In the genomic region with DNA sequence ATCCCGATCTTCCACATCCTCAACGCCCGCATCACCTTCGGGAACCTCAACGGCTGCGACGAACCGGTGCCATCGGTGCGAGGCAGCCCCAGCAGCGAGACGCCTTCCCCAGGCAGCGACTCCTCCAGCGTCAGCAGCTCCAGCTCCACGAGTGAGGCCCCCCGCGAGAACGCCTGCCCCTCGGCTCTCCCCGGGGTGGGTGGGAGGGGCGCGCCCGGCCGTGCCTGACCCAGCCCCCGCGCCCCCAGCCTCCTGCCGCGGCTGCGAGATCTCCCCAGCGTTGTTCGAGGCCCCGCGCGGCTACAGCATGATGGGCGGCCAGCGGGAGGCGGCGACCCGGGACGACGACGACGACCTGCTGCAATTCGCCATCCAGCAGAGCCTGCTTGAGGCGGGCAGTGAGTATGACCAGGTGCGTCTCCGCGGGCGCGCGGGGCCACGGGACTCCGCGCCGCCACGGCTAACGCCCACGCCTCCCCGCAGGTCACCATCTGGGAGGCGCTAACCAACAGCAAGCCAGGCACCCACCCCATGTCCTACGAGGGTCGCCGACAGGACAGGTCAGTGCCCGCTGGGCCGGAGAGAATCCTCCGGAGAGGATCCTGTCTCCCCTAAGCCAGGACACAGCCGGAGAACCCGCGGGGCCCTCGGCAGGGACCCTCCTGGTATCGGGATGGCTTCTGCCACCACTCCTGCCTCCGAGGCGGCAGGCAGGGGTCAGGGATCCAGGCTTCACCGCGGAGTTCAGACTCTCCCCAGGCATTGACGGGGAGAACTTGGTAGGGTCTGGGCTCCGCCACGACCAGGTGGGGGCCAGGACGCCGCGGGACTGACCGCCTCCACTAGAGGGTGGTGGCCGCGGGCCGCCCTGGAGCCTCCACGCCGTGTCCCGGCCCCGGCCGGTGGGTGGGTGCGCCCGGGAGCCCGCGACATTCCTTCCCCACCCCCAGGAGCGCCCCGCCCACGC, we compare ENCODE assay signal across 10 cellular contexts. TPM values are rescaled to one million over a fixed set of nuclear protein-coding genes. Genes with fewer than 3 reads are reported as not detected.
DNase-seq lines count a peak whose midpoint lies in the region; ATAC-seq, FAIRE-seq and TF ChIP-seq lines count a peak whose summit lies in the region.
"Had no signal": no experiment of that assay in that cellular context is flagged by ENCODE, and none has a peak within 500 bp of the region (broad histone marks: within the 10 kb centered on the region; RNA-seq: fewer than 3 reads in every experiment).

No MANE protein-coding gene starts in this region.

- H2BK15ac ChIP-seq in H1 (ENCODE audit: low read length), result 0 out of 2 replicates have a peak overlapping the region, but pooled peaks have one; percentile 16

- H2AK5ac ChIP-seq in H1 (ENCODE audit: low read depth, low read length), result no peak overlapping the region

- H2BK20ac ChIP-seq in H1 (ENCODE audit: low read length), result no peak overlapping the region

- peaks cover 56% of the 10 kb centered on the region for H4K20me1 ChIP-seq in BLaER1
- peaks cover 4 to 5% of the 10 kb centered on the region in 2 experiments for H4K20me1 ChIP-seq in H1 (replicated peaks in 1 of 2; ENCODE audit: control insufficient read depth in 1 of 2, insufficient read depth in 2 of 2, low read length in 2 of 2)

- H3K27ac ChIP-seq in BLaER1 (peak overlapping the region; percentile 44; the same call in 1 of the 2 replicates), HUES64 (ENCODE audit: low read depth, low read length) (no peak overlapping the region), H1 (ENCODE audit: low read depth, low read length) (no peak overlapping the region), psoas muscle (peak overlapping the region; percentile 69)

- H3K36me3 ChIP-seq in BLaER1, result peaks cover 52% of the 10 kb centered on the region
- H3K36me3 ChIP-seq in HUES64 (ENCODE audit: insufficient read depth, low read length), result no peaks in the 10 kb centered on the region
- H3K36me3 ChIP-seq in H1 (ENCODE audit: control insufficient read depth in 2 of 4, insufficient read depth in 4 of 4, low read length in 3 of 4), result peaks cover 0 to 7% (median 0%) of the 10 kb centered on the region in 4 experiments; a peak in 1 of 8 replicates
- peaks cover 0 to 17% of the 10 kb centered on the region in 2 donors for H3K36me3 ChIP-seq in psoas muscle (ENCODE audit: insufficient read depth in 1 of 2, low read depth in 1 of 2)

- H3K9me3 Mint-ChIP-seq in nephron progenitor cell, result no peaks in the 10 kb centered on the region
- H3K9me3 Mint-ChIP-seq in activated CD4-positive, alpha-beta T cell treated with anti-CD3 and anti-CD28 coated beads for 36 hours (ENCODE audit: low read depth), result no peaks in the 10 kb centered on the region

- peaks cover 42% of the 10 kb centered on the region for H3K27me3 Mint-ChIP-seq in nephron progenitor cell (ENCODE audit: low read depth, poor library complexity)
- H3K27me3 Mint-ChIP-seq in activated CD4-positive, alpha-beta T cell treated with anti-CD3 and anti-CD28 coated beads for 36 hours, result peaks cover 2% of the 10 kb centered on the region

- CTCF ChIA-PET in H1 (lab: Charles Lee; ENCODE audit: partially characterized antibody), result interaction anchor here (0.7 to 13.1 kb wide), 14 partner anchors 8 to 153 kb away, joined by 3 to 193 read pairs (median 5); partner anchors contain the start of genes ABHD15, ANKRD13B and TP53I13
- CTCF ChIA-PET in activated CD4-positive, alpha-beta T cell treated with anti-CD3 and anti-CD28 coated beads for 36 hours (lab: Charles Lee), result interaction anchor here (0.6 to 3.8 kb wide), 19 partner anchors 12 to 467 kb away, joined by 3 to 26 read pairs (median 4); partner anchors contain the start of gene ANKRD13B

- no peak overlapping the region for H2BK120ac ChIP-seq in H1 (replicated peaks; ENCODE audit: low read depth, low read length)

- no peaks in the 10 kb centered on the region for H3K79me2 ChIP-seq in H1 (ENCODE audit: control insufficient read depth in 1 of 2, insufficient read depth in 2 of 2, low read length in 2 of 2)

- H3K9ac ChIP-seq in BLaER1 (no peak overlapping the region), HUES64 (ENCODE audit: low read depth, low read length) (no peak overlapping the region), H1 (replicated peaks in 1 of 4; ENCODE audit: extremely low read depth in 1 of 4, low read depth in 3 of 4, low read length in 3 of 4) (no peak overlapping the region)

- H3K36me3 Mint-ChIP-seq in nephron progenitor cell (ENCODE audit: low read depth), result no peaks in the 10 kb centered on the region
- H3K36me3 Mint-ChIP-seq in activated CD4-positive, alpha-beta T cell treated with anti-CD3 and anti-CD28 coated beads for 36 hours (ENCODE audit: low read depth), result peaks cover 2% of the 10 kb centered on the region

- H4K5ac ChIP-seq in H1 (ENCODE audit: insufficient read length, low read depth, low read length), result no peak overlapping the region

- H3K4me3 Mint-ChIP-seq in nephron progenitor cell, result no peak overlapping the region
- no peak overlapping the region for H3K4me3 Mint-ChIP-seq in activated CD4-positive, alpha-beta T cell treated with anti-CD3 and anti-CD28 coated beads for 36 hours

- no peak for FAIRE-seq in H1 (lab: Jason Lieb, UNC)

- ATAC-seq in psoas muscle (peak in 1 of 4 donors; percentile 0), HG03439 (IDR thresholded peaks at IDR 0.05; ENCODE audit: unreplicated experiment) (no peak)
- ATAC-seq in activated CD4-positive, alpha-beta T cell treated with anti-CD3 and anti-CD28 coated beads for 36 hours, result no peak
- ATAC-seq: HCT116 had no signal

- peak overlapping the region; percentile 62 for H4K8ac ChIP-seq in H1 (ENCODE audit: extremely low read depth, insufficient read depth, low read length)

- no peak overlapping the region for H3K27ac Mint-ChIP-seq in nephron progenitor cell
- H3K27ac Mint-ChIP-seq in activated CD4-positive, alpha-beta T cell treated with anti-CD3 and anti-CD28 coated beads for 36 hours, result no peak overlapping the region

- no peak overlapping the region for H3K14ac ChIP-seq in H1 (ENCODE audit: insufficient read length)

- H2AFZ ChIP-seq in H1 (ENCODE audit: low read length), result no peak overlapping the region

- peak overlapping the region; percentile 19 for H3K4ac ChIP-seq in H1 (replicated peaks; ENCODE audit: insufficient read length, low read depth, low read length)

- WGBS in HUES64, result 86% methylated on average over 97 of the region's 97 CpGs
- 78% methylated on average over 28 of the region's 97 CpGs; no CpG with 5 or more reads in 1 of the 2 experiments for WGBS in H1 (ENCODE audit: extremely low coverage in 1 of 2, insufficient coverage in 1 of 2, insufficient read length in 1 of 2, insufficient replicate concordance in 2 of 2, low coverage in 1 of 2, low lambda C conversion rate in 2 of 2, missing lambda C conversion rate in 1 of 2), 2 experiments
- WGBS in psoas muscle, 3 donors, result 60 to 71% (median 62%) methylated on average over 79 to 97 of the region's 97 CpGs

- H3K4me1 Mint-ChIP-seq in nephron progenitor cell, result peaks cover 33% of the 10 kb centered on the region
- peaks cover 38% of the 10 kb centered on the region for H3K4me1 Mint-ChIP-seq in activated CD4-positive, alpha-beta T cell treated with anti-CD3 and anti-CD28 coated beads for 36 hours

- H3K27me3 ChIP-seq in BLaER1 (peaks cover 22% of the 10 kb centered on the region), HUES64 (ENCODE audit: insufficient read depth, low read length) (peaks cover 51% of the 10 kb centered on the region), H1 (replicated peaks in 1 of 4; ENCODE audit: control insufficient read depth in 3 of 4, extremely low read depth in 1 of 4, insufficient read depth in 3 of 4, low read length in 3 of 4) (peaks cover 17 to 42% (median 34%) of the 10 kb centered on the region in 4 experiments), psoas muscle (ENCODE audit: insufficient read depth in 3 of 3, low read length in 2 of 3) (no peaks in the 10 kb centered on the region)

- H3K4me1 ChIP-seq in BLaER1 (peaks cover 75% of the 10 kb centered on the region), HUES64 (ENCODE audit: insufficient read depth, low read length) (peaks cover 19% of the 10 kb centered on the region), H1 (replicated peaks in 1 of 4; ENCODE audit: control insufficient read depth in 3 of 4, insufficient read depth in 4 of 4, low read length in 3 of 4) (peaks cover 10 to 32% (median 28%) of the 10 kb centered on the region in 4 experiments), psoas muscle (peaks cover 53% of the 10 kb centered on the region)

- H3K9me3 ChIP-seq in BLaER1 (no peaks in the 10 kb centered on the region), HUES64 (ENCODE audit: insufficient read depth, low read depth, low read length) (no peaks in the 10 kb centered on the region), H1 (ENCODE audit: insufficient read depth in 2 of 2, low read depth in 1 of 2, low read length in 1 of 2) (peaks cover 0 to 11% of the 10 kb centered on the region in 2 experiments; a peak in 1 of 4 replicates), psoas muscle (no peaks in the 10 kb centered on the region)

- no peak for DNase-seq in H1 (ENCODE audit: low read depth in 1 of 2, low spot score in 2 of 2)
- DNase-seq in psoas muscle, result peak in 1 of 2 donors; percentile 68
- no peak for DNase-seq in OCI-M1 (lab: John Stamatoyannopoulos, UW)
- no peak for DNase-seq in nephron progenitor cell
- no peak for DNase-seq in activated CD4-positive, alpha-beta T cell treated with anti-CD3 and anti-CD28 coated beads for 36 hours
- DNase-seq: NCI-H1105 treated with DMSO at 0.1 percent for 48 hours had no signal

- TF ChIP-seq RAD21 in H1 (IDR thresholded peaks at IDR 0.05 in 1 of 2, conservative IDR thresholded peaks at IDR 0.05 in 1 of 2; ENCODE audit: low read depth in 2 of 2, low read length in 2 of 2), result no peak

- intact Hi-C loops in psoas muscle (cut with DNase I), result no loop called here
- intact Hi-C loops in activated CD4-positive, alpha-beta T cell treated with anti-CD3 and anti-CD28 coated beads for 36 hours (cut with DNase I, micrococcal nuclease), result loop anchor here (1.0 to 10.0 kb wide), 3 partner anchors 32 to 888 kb away; partner anchors contain the start of genes NEK8 (in 1 of the 2), TLCD1 (in 1 of the 2) and TP53I13 (in 1 of the 2)

- no peak overlapping the region for H2BK12ac ChIP-seq in H1 (ENCODE audit: low read depth, low read length)

- H4K91ac ChIP-seq in H1 (replicated peaks; ENCODE audit: insufficient read length, low read length), result no peak overlapping the region

- H3K56ac ChIP-seq in H1 (replicated peaks; ENCODE audit: insufficient read length, low read depth, low read length), result no peak overlapping the region

- TF ChIP-seq CTCF in H1 (IDR thresholded peaks at IDR 0.05; ENCODE audit: control extremely low read depth in 1 of 3, insufficient read depth in 1 of 3, low read depth in 1 of 3, low read length in 3 of 3) (peak in 1 of 3 experiments; percentile 25; a peak in 2 of 4 replicates), psoas muscle (IDR thresholded peaks at IDR 0.05) (no peak), nephron progenitor cell (IDR thresholded peaks at IDR 0.05) (no peak)

- no peak overlapping the region for H3K23ac ChIP-seq in H1 (ENCODE audit: insufficient read length)

- H3K79me1 ChIP-seq in H1 (ENCODE audit: low read depth, low read length), result peaks cover 2% of the 10 kb centered on the region; the same call in 1 of the 2 replicates

- TF ChIP-seq EP300 in H1 (IDR thresholded peaks at IDR 0.05; ENCODE audit: borderline replicate concordance in 1 of 2, low read depth in 2 of 2, low read length in 2 of 2), result no peak

- H3K4me3 ChIP-seq in BLaER1, result peak overlapping the region; percentile 36; the same call in 1 of the 2 replicates
- peak overlapping the region; percentile 44; the same call in 1 of the 2 replicates for H3K4me3 ChIP-seq in HUES64 (ENCODE audit: low read length)
- H3K4me3 ChIP-seq in H1 (ENCODE audit: extremely low read depth in 1 of 4, insufficient read depth in 2 of 4, low read depth in 3 of 4, low read length in 4 of 4), result peak overlapping the region in 1 of 4 experiments; percentile 55; a peak in 2 of 8 replicates
- H3K4me3 ChIP-seq in psoas muscle, result peak overlapping the region; percentile 40

- TF ChIP-seq POLR2A in H1 (IDR thresholded peaks at IDR 0.05; ENCODE audit: control extremely low read depth in 1 of 2, low read depth in 2 of 2, low read length in 2 of 2), result no peak

- H2BK5ac ChIP-seq in H1 (ENCODE audit: low read depth, low read length), result no peak overlapping the region

- peaks cover 13% of the 10 kb centered on the region for H3K23me2 ChIP-seq in H1 (ENCODE audit: low read depth, low read length)

- no peak overlapping the region; the same call in 1 of the 2 replicates for H3K18ac ChIP-seq in H1 (ENCODE audit: extremely low read depth, low read length)

- H3K4me2 ChIP-seq in BLaER1 (peak overlapping the region; percentile 99), H1 (ENCODE audit: insufficient read depth in 1 of 2, low read depth in 2 of 2, low read length in 2 of 2) (peak overlapping the region; percentile 46 to 75; a peak in 3 of 4 replicates)

- POLR2A ChIA-PET in H1 (lab: Charles Lee; ENCODE audit: partially characterized antibody), result interaction anchor here (1.3 to 1.6 kb wide), 2 partner anchors 20 to 21 kb away, joined by 3 to 4 read pairs; no protein-coding TSS in a partner anchor
- POLR2A ChIA-PET in activated CD4-positive, alpha-beta T cell treated with anti-CD3 and anti-CD28 coated beads for 36 hours (lab: Charles Lee), result interaction anchor here (0.9 to 1.3 kb wide), 2 partner anchors 20 to 149 kb away, joined by 3 read pairs; no protein-coding TSS in a partner anchor

RNA-seq across cellular contexts. Expression of gene CORO6, which starts 10.0 kb away (rescaled TPM):
- 1.1 TPM for polyA plus RNA-seq in HUES64 (2013, experiment 1 of 2)
- polyA plus RNA-seq in HUES64 (2013, experiment 2 of 2), result 2.1 TPM
- 2.1 and 2.5 TPM in 2 replicates for total RNA-seq in H1 (2021; fragmentation: NEBNext Ultra II Directional; extraction: Animal tissue kit (Norgen Biotek cat#: 25700))
- 8.6 and 13.3 TPM in 2 replicates for polyA plus RNA-seq in H1 (2011; rRNA removed)
- polyA plus RNA-seq in H1 (2011; cell fraction: cytosol; rRNA removed), result 10.9 TPM
- polyA plus RNA-seq in H1 (2011; cell fraction: nucleus; rRNA removed), result 106 TPM
- 3.1 to 6.2 TPM (median 5.5 TPM) in 4 replicates for polyA plus RNA-seq in H1 (2012, experiment 1 of 2)
- 3.1 TPM for polyA plus RNA-seq in H1 (2012, experiment 2 of 2)
- polyA plus RNA-seq in H1 (2013, experiment 1 of 2), result 3.6 TPM
- 3.3 TPM for polyA plus RNA-seq in H1 (2013, experiment 2 of 2)
- polyA minus RNA-seq in H1 (2011; rRNA and poly(A)+ RNA removed), result 7.3 and 10.4 TPM in 2 replicates
- polyA minus RNA-seq in H1 (2011; cell fraction: cytosol; rRNA and poly(A)+ RNA removed), result 3.2 TPM
- 10.5 TPM for polyA minus RNA-seq in H1 (2011; cell fraction: nucleus; rRNA and poly(A)+ RNA removed)
- 100 to 1,000 TPM; 478 to 710 (median 557) TPM for total RNA-seq in psoas muscle
- polyA plus RNA-seq in psoas muscle, result 100 to 1,000 TPM; 182 to 495 (median 236) TPM
- 10 to 100 TPM; 13.9 to 14.2 TPM for total RNA-seq in activated CD4-positive, alpha-beta T cell treated with anti-CD3 and anti-CD28 coated beads for 36 hours

RNA-seq across cellular contexts. Expression of gene ANKRD13B, which starts 19.8 kb away (rescaled TPM):
- polyA plus RNA-seq in HUES64 (2013, experiment 1 of 2), result 12.1 TPM
- polyA plus RNA-seq in HUES64 (2013, experiment 2 of 2), result 12.9 TPM
- total RNA-seq in H1 (2021; fragmentation: NEBNext Ultra II Directional; extraction: Animal tissue kit (Norgen Biotek cat#: 25700)), result 41.0 and 48.5 TPM in 2 replicates
- polyA plus RNA-seq in H1 (2011; rRNA removed) (16.4 and 30.3 TPM in 2 replicates), psoas muscle (10 to 100 TPM in 1 of 3 donors, 1 to 10 TPM in 2; 5.4 to 10.7 (median 9.7) TPM)
- polyA plus RNA-seq in H1 (2011; cell fraction: cytosol; rRNA removed), result 17.6 TPM
- polyA plus RNA-seq in H1 (2011; cell fraction: nucleus; rRNA removed), result 167 TPM
- polyA plus RNA-seq in H1 (2012, experiment 1 of 2), result 25.6 to 40.3 TPM (median 33.5 TPM) in 4 replicates
- polyA plus RNA-seq in H1 (2012, experiment 2 of 2), result 22.3 TPM
- polyA plus RNA-seq in H1 (2013, experiment 1 of 2), result 21.9 TPM
- 20.2 TPM for polyA plus RNA-seq in H1 (2013, experiment 2 of 2)
- 7.7 and 13.1 TPM in 2 replicates for polyA minus RNA-seq in H1 (2011; rRNA and poly(A)+ RNA removed)
- 22.4 TPM for polyA minus RNA-seq in H1 (2011; cell fraction: cytosol; rRNA and poly(A)+ RNA removed)
- polyA minus RNA-seq in H1 (2011; cell fraction: nucleus; rRNA and poly(A)+ RNA removed), result 33.4 TPM
- total RNA-seq in psoas muscle, result 10 to 100 TPM in 1 of 4 donors, 1 to 10 TPM in 3; 6.4 to 14.8 (median 6.8) TPM
- total RNA-seq in activated CD4-positive, alpha-beta T cell treated with anti-CD3 and anti-CD28 coated beads for 36 hours, result 10 to 100 TPM; 17.3 to 20.2 TPM

RNA-seq across cellular contexts. Expression of gene GIT1, which starts 23.2 kb away (rescaled TPM):
- polyA plus RNA-seq in HUES64 (2013, experiment 1 of 2), result 32.9 TPM
- 36.4 TPM for polyA plus RNA-seq in HUES64 (2013, experiment 2 of 2)
- 60.6 and 62.4 TPM in 2 replicates for total RNA-seq in H1 (2021; fragmentation: NEBNext Ultra II Directional; extraction: Animal tissue kit (Norgen Biotek cat#: 25700))
- polyA plus RNA-seq in H1 (2011; rRNA removed) (63.0 and 80.7 TPM in 2 replicates), psoas muscle (10 to 100 TPM; 24.3 to 46.0 (median 35.2) TPM)
- polyA plus RNA-seq in H1 (2011; cell fraction: cytosol; rRNA removed), result 43.3 TPM
- polyA plus RNA-seq in H1 (2011; cell fraction: nucleus; rRNA removed), result 93.3 TPM
- 36.7 to 55.7 TPM (median 48.9 TPM) in 4 replicates for polyA plus RNA-seq in H1 (2012, experiment 1 of 2)
- polyA plus RNA-seq in H1 (2012, experiment 2 of 2), result 54.3 TPM
- 45.0 TPM for polyA plus RNA-seq in H1 (2013, experiment 1 of 2)
- 45.5 TPM for polyA plus RNA-seq in H1 (2013, experiment 2 of 2)
- polyA minus RNA-seq in H1 (2011; rRNA and poly(A)+ RNA removed), result 45.9 and 62.5 TPM in 2 replicates
- polyA minus RNA-seq in H1 (2011; cell fraction: cytosol; rRNA and poly(A)+ RNA removed), result 42.9 TPM
- polyA minus RNA-seq in H1 (2011; cell fraction: nucleus; rRNA and poly(A)+ RNA removed), result 55.6 TPM
- 10 to 100 TPM; 26.4 to 39.4 (median 31.5) TPM for total RNA-seq in psoas muscle
- 10 to 100 TPM; 60.5 to 74.1 TPM for total RNA-seq in activated CD4-positive, alpha-beta T cell treated with anti-CD3 and anti-CD28 coated beads for 36 hours

RNA-seq across cellular contexts. Expression of gene TP53I13, which starts 44.2 kb away (rescaled TPM):
- 12.2 TPM for polyA plus RNA-seq in HUES64 (2013, experiment 1 of 2)
- polyA plus RNA-seq in HUES64 (2013, experiment 2 of 2), result 17.8 TPM
- total RNA-seq in H1 (2021; fragmentation: NEBNext Ultra II Directional; extraction: Animal tissue kit (Norgen Biotek cat#: 25700)), result 21.1 and 22.4 TPM in 2 replicates
- polyA plus RNA-seq in H1 (2011; rRNA removed) (35.7 and 42.6 TPM in 2 replicates), psoas muscle (10 to 100 TPM; 30.6 to 46.1 (median 42.6) TPM)
- 33.3 TPM for polyA plus RNA-seq in H1 (2011; cell fraction: cytosol; rRNA removed)
- polyA plus RNA-seq in H1 (2011; cell fraction: nucleus; rRNA removed), result 97.5 TPM
- polyA plus RNA-seq in H1 (2012, experiment 1 of 2), result 13.5 to 25.6 TPM (median 22.3 TPM) in 4 replicates
- 20.0 TPM for polyA plus RNA-seq in H1 (2012, experiment 2 of 2)
- 26.9 TPM for polyA plus RNA-seq in H1 (2013, experiment 1 of 2)
- polyA plus RNA-seq in H1 (2013, experiment 2 of 2), result 24.1 TPM
- 6.4 and 7.7 TPM in 2 replicates for polyA minus RNA-seq in H1 (2011; rRNA and poly(A)+ RNA removed)
- polyA minus RNA-seq in H1 (2011; cell fraction: cytosol; rRNA and poly(A)+ RNA removed), result 15.0 TPM
- 31.3 TPM for polyA minus RNA-seq in H1 (2011; cell fraction: nucleus; rRNA and poly(A)+ RNA removed)
- 10 to 100 TPM; 13.3 to 20.9 (median 17.7) TPM for total RNA-seq in psoas muscle
- 10 to 100 TPM; 37.7 to 41.5 TPM for total RNA-seq in activated CD4-positive, alpha-beta T cell treated with anti-CD3 and anti-CD28 coated beads for 36 hours

RNA-seq across cellular contexts. Expression of gene ABHD15, which starts 45.9 kb away (rescaled TPM):
- 0.40 TPM for polyA plus RNA-seq in HUES64 (2013, experiment 1 of 2)
- 0.63 TPM for polyA plus RNA-seq in HUES64 (2013, experiment 2 of 2)
- total RNA-seq in H1 (2021; fragmentation: NEBNext Ultra II Directional; extraction: Animal tissue kit (Norgen Biotek cat#: 25700)), result 1.6 and 1.7 TPM in 2 replicates
- polyA plus RNA-seq in H1 (2011; rRNA removed) (0.88 and 1.2 TPM in 2 replicates), psoas muscle (1 to 10 TPM; 1.6 to 7.9 (median 3.1) TPM)
- polyA plus RNA-seq in H1 (2011; cell fraction: cytosol; rRNA removed), result 1.2 TPM
- 1.6 TPM for polyA plus RNA-seq in H1 (2011; cell fraction: nucleus; rRNA removed)
- polyA plus RNA-seq in H1 (2012, experiment 1 of 2), result 1.3 to 1.6 TPM (median 1.5 TPM) in 4 replicates
- polyA plus RNA-seq in H1 (2012, experiment 2 of 2), result 1.9 TPM
- polyA plus RNA-seq in H1 (2013, experiment 1 of 2), result 1.3 TPM
- polyA plus RNA-seq in H1 (2013, experiment 2 of 2), result 1.3 TPM
- polyA minus RNA-seq in H1 (2011; rRNA and poly(A)+ RNA removed), result 1.8 and 2.1 TPM in 2 replicates
- 1.4 TPM for polyA minus RNA-seq in H1 (2011; cell fraction: cytosol; rRNA and poly(A)+ RNA removed)
- 3.0 TPM for polyA minus RNA-seq in H1 (2011; cell fraction: nucleus; rRNA and poly(A)+ RNA removed)
- total RNA-seq in psoas muscle, result 1 to 10 TPM; 2.3 to 2.8 (median 2.5) TPM
- total RNA-seq in activated CD4-positive, alpha-beta T cell treated with anti-CD3 and anti-CD28 coated beads for 36 hours, result 1 to 10 TPM; 7.2 to 8.6 TPM

Comparison
In these comparisons a context has a peak if more than half of its experiments do, and no peak if none do; other contexts are left out.
1. H3K27ac ChIP-seq: peak in BLaER1 (single experiment) and psoas muscle (single experiment); none in HUES64 (single experiment) and H1 (single experiment).
2. RNA of gene CORO6, which starts 10.0 kb away (total RNA-seq): 478 to 710 TPM in psoas muscle; 13.9 to 14.2 TPM in activated CD4-positive, alpha-beta T cell treated with anti-CD3 and anti-CD28 coated beads for 36 hours and 2.1 to 2.5 TPM in H1; every median in the first group is over 10 times any median in the second.
3. intact Hi-C loops: an anchor here in activated CD4-positive, alpha-beta T cell treated with anti-CD3 and anti-CD28 coated beads for 36 hours (1.0 to 10.0 kb wide); none called in psoas muscle.